Comparison of ENCODE assay signal across 1 cellular context in the genomic region with DNA sequence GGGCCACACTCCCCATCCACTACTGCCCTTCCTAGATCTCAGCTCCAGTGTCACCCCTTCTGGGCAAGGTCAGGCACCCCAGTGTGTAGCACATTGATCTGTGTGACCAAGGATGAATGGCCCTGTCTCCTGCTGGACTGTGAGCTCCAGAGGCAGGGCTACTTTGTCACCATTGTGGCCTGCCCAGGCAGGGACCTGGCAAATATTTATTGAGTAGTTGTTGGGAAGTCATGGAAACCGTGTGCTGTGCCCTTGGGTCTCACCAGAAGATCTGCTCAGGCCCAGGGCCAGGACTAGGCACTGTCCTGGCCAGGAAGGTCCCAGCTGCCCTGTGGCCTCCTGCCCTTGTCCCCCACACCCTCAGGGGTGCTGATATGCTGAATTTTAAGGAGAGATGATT.
TF ChIP-seq lines count a peak whose summit lies in the region.

No MANE protein-coding gene starts in this region.

TF ChIP-seq in HepG2, 621 proteins besides CTCF, POLR2A, EP300 and RAD21 (continued from another document and continues in another):
- TF ChIP-seq ZNF383 (CRISPR knock-in tag; IDR thresholded peaks at IDR 0.05; ENCODE audit: borderline replicate concordance) (no peak), GABPA (IDR thresholded peaks at IDR 0.05; ENCODE audit: low read depth, low read length) (no peak), GABPA (CRISPR knock-in tag; IDR thresholded peaks at IDR 0.05; ENCODE audit: low read depth) (no peak; the same call in 1 of the 2 replicates), HNRNPL (IDR thresholded peaks at IDR 0.05; ENCODE audit: low read depth, low read length) (no peak), ZFP36L1 (CRISPR knock-in tag; IDR thresholded peaks at IDR 0.05) (no peak), SKI (IDR thresholded peaks at IDR 0.05; ENCODE audit: partially characterized antibody) (peak; percentile 60), ZNF180 (CRISPR knock-in tag; IDR thresholded peaks at IDR 0.05; ENCODE audit: borderline replicate concordance, low read depth) (no peak), ZNF556 (CRISPR knock-in tag; IDR thresholded peaks at IDR 0.05; ENCODE audit: borderline replicate concordance) (peak; percentile 26; the same call in 1 of the 2 replicates), NR2F1 (CRISPR knock-in tag; IDR thresholded peaks at IDR 0.05) (peak; percentile 78 to 90), SYNCRIP (IDR thresholded peaks at IDR 0.05; ENCODE audit: insufficient read depth, low read depth, low read length) (no peak), SRY (CRISPR knock-in tag; IDR thresholded peaks at IDR 0.05) (no peak), ZNF468 (CRISPR knock-in tag; IDR thresholded peaks at IDR 0.05) (no peak), ZNF598 (CRISPR knock-in tag; IDR thresholded peaks at IDR 0.05; ENCODE audit: borderline replicate concordance) (no peak), KLF13 (CRISPR knock-in tag; IDR thresholded peaks at IDR 0.05) (no peak), KAT8 (CRISPR knock-in tag; IDR thresholded peaks at IDR 0.05) (no peak), ZNF225 (CRISPR knock-in tag; IDR thresholded peaks at IDR 0.05) (no peak), CC2D1A (CRISPR knock-in tag; IDR thresholded peaks at IDR 0.05) (no peak), ZBTB7B (CRISPR knock-in tag; IDR thresholded peaks at IDR 0.05) (no peak), HHEX (CRISPR knock-in tag; IDR thresholded peaks at IDR 0.05) (no peak), HDAC6 (IDR thresholded peaks at IDR 0.05; ENCODE audit: low read depth, low read length) (no peak), HNRNPH1 (optimal IDR thresholded peaks at IDR 0.05; ENCODE audit: low read depth, low read length) (no peak)
- TF ChIP-seq, protein P1, sequence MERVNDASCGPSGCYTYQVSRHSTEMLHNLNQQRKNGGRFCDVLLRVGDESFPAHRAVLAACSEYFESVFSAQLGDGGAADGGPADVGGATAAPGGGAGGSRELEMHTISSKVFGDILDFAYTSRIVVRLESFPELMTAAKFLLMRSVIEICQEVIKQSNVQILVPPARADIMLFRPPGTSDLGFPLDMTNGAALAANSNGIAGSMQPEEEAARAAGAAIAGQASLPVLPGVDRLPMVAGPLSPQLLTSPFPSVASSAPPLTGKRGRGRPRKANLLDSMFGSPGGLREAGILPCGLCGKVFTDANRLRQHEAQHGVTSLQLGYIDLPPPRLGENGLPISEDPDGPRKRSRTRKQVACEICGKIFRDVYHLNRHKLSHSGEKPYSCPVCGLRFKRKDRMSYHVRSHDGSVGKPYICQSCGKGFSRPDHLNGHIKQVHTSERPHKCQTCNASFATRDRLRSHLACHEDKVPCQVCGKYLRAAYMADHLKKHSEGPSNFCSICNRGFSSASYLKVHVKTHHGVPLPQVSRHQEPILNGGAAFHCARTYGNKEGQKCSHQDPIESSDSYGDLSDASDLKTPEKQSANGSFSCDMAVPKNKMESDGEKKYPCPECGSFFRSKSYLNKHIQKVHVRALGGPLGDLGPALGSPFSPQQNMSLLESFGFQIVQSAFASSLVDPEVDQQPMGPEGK (CRISPR knock-in tag; IDR thresholded peaks at IDR 0.05), result peak; percentile 51; the same call in 1 of the 2 replicates
- TF ChIP-seq, protein P2, sequence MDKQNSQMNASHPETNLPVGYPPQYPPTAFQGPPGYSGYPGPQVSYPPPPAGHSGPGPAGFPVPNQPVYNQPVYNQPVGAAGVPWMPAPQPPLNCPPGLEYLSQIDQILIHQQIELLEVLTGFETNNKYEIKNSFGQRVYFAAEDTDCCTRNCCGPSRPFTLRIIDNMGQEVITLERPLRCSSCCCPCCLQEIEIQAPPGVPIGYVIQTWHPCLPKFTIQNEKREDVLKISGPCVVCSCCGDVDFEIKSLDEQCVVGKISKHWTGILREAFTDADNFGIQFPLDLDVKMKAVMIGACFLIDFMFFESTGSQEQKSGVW (CRISPR knock-in tag; IDR thresholded peaks at IDR 0.05; ENCODE audit: borderline replicate concordance), result no peak
- TF ChIP-seq, protein P3, sequence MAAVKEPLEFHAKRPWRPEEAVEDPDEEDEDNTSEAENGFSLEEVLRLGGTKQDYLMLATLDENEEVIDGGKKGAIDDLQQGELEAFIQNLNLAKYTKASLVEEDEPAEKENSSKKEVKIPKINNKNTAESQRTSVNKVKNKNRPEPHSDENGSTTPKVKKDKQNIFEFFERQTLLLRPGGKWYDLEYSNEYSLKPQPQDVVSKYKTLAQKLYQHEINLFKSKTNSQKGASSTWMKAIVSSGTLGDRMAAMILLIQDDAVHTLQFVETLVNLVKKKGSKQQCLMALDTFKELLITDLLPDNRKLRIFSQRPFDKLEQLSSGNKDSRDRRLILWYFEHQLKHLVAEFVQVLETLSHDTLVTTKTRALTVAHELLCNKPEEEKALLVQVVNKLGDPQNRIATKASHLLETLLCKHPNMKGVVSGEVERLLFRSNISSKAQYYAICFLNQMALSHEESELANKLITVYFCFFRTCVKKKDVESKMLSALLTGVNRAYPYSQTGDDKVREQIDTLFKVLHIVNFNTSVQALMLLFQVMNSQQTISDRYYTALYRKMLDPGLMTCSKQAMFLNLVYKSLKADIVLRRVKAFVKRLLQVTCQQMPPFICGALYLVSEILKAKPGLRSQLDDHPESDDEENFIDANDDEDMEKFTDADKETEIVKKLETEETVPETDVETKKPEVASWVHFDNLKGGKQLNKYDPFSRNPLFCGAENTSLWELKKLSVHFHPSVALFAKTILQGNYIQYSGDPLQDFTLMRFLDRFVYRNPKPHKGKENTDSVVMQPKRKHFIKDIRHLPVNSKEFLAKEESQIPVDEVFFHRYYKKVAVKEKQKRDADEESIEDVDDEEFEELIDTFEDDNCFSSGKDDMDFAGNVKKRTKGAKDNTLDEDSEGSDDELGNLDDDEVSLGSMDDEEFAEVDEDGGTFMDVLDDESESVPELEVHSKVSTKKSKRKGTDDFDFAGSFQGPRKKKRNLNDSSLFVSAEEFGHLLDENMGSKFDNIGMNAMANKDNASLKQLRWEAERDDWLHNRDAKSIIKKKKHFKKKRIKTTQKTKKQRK (IDR thresholded peaks at IDR 0.05; ENCODE audit: low read length), result no peak
- TF ChIP-seq, protein P4, sequence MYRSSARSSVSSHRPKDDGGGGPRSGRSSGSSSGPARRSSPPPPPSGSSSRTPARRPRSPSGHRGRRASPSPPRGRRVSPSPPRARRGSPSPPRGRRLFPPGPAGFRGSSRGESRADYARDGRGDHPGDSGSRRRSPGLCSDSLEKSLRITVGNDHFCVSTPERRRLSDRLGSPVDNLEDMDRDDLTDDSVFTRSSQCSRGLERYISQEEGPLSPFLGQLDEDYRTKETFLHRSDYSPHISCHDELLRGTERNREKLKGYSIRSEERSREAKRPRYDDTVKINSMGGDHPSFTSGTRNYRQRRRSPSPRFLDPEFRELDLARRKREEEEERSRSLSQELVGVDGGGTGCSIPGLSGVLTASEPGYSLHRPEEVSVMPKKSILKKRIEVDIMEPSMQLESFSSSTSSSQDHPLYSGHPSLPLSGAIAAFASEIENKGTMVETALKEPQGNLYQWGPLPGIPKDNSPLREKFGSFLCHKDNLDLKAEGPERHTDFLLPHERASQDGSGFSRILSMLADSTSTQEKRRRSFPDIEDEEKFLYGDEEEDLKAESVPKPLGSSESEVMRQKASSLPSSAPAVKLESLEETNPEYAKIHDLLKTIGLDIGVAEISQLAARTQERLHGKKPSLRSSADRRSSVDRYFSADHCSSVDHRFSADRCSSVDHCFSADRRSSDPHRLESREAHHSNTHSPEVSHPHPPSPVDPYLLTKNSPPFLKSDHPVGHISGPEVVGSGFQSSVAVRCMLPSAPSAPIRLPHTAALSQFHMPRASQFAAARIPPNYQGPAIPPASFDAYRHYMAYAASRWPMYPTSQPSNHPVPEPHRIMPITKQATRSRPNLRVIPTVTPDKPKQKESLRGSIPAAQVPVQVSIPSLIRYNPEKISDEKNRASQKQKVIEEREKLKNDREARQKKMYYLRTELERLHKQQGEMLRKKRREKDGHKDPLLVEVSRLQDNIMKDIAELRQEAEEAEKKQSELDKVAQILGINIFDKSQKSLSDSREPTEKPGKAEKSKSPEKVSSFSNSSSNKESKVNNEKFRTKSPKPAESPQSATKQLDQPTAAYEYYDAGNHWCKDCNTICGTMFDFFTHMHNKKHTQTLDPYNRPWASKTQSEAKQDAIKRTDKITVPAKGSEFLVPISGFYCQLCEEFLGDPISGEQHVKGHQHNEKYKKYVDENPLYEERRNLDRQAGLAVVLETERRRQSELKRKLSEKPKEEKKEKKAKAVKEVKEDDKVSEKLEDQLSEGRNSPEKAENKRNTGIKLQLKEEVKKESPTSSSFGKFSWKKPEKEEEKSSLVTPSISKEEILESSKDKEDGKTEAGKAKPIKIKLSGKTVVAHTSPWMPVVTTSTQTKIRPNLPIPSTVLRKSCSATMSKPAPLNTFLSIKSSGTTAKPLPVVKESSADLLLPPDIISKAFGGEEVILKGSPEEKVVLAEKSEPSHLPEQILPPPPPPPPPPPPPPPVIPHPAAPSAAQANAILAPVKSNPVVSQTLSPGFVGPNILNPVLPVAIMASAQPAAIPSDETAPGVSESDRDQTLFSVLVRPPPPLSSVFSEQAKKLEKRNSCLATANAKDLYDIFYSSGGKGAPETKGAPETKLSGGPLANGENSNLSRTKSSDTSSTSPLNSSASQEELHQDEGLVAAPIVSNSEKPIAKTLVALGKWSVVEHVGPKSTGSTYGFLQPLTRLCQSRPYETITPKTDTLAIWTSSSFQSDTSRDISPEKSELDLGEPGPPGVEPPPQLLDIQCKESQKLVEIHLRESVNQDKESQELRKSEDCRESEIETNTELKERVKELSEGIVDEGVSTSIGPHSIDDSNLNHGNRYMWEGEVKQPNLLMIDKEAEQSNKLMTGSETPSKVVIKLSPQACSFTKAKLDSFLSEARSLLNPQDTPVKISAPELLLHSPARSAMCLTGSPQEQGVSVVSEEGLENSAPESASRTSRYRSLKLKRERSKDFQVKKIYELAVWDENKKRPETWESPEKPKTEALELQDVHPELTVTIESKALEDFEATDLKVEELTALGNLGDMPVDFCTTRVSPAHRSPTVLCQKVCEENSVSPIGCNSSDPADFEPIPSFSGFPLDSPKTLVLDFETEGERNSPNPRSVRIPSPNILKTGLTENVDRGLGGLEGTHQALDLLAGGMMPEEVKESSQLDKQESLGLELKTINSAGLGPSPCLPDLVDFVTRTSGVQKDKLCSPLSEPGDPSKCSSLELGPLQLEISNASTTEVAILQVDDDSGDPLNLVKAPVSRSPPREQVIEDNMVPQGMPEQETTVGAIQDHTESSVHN (CRISPR knock-in tag; IDR thresholded peaks at IDR 0.05), result no peak
- TF ChIP-seq, protein P5, sequence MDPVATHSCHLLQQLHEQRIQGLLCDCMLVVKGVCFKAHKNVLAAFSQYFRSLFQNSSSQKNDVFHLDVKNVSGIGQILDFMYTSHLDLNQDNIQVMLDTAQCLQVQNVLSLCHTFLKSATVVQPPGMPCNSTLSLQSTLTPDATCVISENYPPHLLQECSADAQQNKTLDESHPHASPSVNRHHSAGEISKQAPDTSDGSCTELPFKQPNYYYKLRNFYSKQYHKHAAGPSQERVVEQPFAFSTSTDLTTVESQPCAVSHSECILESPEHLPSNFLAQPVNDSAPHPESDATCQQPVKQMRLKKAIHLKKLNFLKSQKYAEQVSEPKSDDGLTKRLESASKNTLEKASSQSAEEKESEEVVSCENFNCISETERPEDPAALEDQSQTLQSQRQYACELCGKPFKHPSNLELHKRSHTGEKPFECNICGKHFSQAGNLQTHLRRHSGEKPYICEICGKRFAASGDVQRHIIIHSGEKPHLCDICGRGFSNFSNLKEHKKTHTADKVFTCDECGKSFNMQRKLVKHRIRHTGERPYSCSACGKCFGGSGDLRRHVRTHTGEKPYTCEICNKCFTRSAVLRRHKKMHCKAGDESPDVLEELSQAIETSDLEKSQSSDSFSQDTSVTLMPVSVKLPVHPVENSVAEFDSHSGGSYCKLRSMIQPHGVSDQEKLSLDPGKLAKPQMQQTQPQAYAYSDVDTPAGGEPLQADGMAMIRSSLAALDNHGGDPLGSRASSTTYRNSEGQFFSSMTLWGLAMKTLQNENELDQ (CRISPR knock-in tag; IDR thresholded peaks at IDR 0.05; ENCODE audit: borderline replicate concordance), result no peak
- TF ChIP-seq, protein P6, sequence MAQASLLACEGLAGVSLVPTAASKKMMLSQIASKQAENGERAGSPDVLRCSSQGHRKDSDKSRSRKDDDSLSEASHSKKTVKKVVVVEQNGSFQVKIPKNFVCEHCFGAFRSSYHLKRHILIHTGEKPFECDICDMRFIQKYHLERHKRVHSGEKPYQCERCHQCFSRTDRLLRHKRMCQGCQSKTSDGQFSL (CRISPR knock-in tag; IDR thresholded peaks at IDR 0.05), result no peak
- TF ChIP-seq, protein P7, sequence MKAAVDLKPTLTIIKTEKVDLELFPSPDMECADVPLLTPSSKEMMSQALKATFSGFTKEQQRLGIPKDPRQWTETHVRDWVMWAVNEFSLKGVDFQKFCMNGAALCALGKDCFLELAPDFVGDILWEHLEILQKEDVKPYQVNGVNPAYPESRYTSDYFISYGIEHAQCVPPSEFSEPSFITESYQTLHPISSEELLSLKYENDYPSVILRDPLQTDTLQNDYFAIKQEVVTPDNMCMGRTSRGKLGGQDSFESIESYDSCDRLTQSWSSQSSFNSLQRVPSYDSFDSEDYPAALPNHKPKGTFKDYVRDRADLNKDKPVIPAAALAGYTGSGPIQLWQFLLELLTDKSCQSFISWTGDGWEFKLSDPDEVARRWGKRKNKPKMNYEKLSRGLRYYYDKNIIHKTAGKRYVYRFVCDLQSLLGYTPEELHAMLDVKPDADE (CRISPR knock-in tag; IDR thresholded peaks at IDR 0.05), result no peak
- TF ChIP-seq, protein P8, sequence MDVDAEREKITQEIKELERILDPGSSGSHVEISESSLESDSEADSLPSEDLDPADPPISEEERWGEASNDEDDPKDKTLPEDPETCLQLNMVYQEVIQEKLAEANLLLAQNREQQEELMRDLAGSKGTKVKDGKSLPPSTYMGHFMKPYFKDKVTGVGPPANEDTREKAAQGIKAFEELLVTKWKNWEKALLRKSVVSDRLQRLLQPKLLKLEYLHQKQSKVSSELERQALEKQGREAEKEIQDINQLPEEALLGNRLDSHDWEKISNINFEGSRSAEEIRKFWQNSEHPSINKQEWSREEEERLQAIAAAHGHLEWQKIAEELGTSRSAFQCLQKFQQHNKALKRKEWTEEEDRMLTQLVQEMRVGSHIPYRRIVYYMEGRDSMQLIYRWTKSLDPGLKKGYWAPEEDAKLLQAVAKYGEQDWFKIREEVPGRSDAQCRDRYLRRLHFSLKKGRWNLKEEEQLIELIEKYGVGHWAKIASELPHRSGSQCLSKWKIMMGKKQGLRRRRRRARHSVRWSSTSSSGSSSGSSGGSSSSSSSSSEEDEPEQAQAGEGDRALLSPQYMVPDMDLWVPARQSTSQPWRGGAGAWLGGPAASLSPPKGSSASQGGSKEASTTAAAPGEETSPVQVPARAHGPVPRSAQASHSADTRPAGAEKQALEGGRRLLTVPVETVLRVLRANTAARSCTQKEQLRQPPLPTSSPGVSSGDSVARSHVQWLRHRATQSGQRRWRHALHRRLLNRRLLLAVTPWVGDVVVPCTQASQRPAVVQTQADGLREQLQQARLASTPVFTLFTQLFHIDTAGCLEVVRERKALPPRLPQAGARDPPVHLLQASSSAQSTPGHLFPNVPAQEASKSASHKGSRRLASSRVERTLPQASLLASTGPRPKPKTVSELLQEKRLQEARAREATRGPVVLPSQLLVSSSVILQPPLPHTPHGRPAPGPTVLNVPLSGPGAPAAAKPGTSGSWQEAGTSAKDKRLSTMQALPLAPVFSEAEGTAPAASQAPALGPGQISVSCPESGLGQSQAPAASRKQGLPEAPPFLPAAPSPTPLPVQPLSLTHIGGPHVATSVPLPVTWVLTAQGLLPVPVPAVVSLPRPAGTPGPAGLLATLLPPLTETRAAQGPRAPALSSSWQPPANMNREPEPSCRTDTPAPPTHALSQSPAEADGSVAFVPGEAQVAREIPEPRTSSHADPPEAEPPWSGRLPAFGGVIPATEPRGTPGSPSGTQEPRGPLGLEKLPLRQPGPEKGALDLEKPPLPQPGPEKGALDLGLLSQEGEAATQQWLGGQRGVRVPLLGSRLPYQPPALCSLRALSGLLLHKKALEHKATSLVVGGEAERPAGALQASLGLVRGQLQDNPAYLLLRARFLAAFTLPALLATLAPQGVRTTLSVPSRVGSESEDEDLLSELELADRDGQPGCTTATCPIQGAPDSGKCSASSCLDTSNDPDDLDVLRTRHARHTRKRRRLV (CRISPR knock-in tag; IDR thresholded peaks at IDR 0.05), result 0 out of 2 replicates have a peak, but pooled peaks have one; percentile 32
